ENCODE assay signal across 20 cellular contexts in genomic region chr20:64112691-64113443, GRCh38. TPM values are rescaled to one million over a fixed set of nuclear protein-coding genes. Genes with fewer than 3 reads are reported as not detected.
DNase-seq lines count a peak whose midpoint lies in the region; ATAC-seq and TF ChIP-seq lines count a peak whose summit lies in the region.
"Had no signal": no experiment of that assay in that cellular context is flagged by ENCODE, and none has a peak within 500 bp of the region (broad histone marks: within the 10 kb centered on the region; RNA-seq: fewer than 3 reads in every experiment).

No MANE protein-coding gene starts in this region.

- H3K4me1 ChIP-seq in right cardiac atrium (ENCODE audit: control insufficient read depth, insufficient read depth, low read length): no peaks in the 10 kb centered on the region

- H3K27me3 ChIP-seq in HL-60 (ENCODE audit: insufficient read depth, poor library complexity, severe bottlenecking): no peaks in the 10 kb centered on the region
- no peaks in the 10 kb centered on the region for H3K27me3 ChIP-seq in right cardiac atrium (ENCODE audit: control insufficient read depth, insufficient read depth)

- no peak overlapping the region for H3K4me3 Mint-ChIP-seq in T-helper 2 cell treated with Interferon-gamma antibody and Interleukin-4, amounts not matched to agents 5 μg/mL and 100 μg/mL, for 36 hours

- DNase-seq in T-helper 2 cell treated with Interferon-gamma antibody and Interleukin-4, amounts not matched to agents 5 μg/mL and 100 μg/mL, for 36 hours (ENCODE audit: low spot score): peak; percentile 2
- DNase-seq in T-helper 2 cell (no peak), HL-60 (ENCODE audit: low read depth in 1 of 2, low spot score in 1 of 2) (no peak), right cardiac atrium (peak in 2 of 3 donors; percentile 19 to 20), NCI-H187 treated with DMSO at 0.1 percent for 48 hours (lab: John Stamatoyannopoulos, UW) (no peak)
- peak; percentile 16 for DNase-seq in stimulated activated CD8-positive, alpha-beta memory T cell treated with anti-CD3 and anti-CD28 coated beads, Interleukin-4, amount 100 ng/mL, for 48 hours
- DNase-seq: 8988T; activated CD4-positive, alpha-beta T cell treated with anti-CD3 and anti-CD28 coated beads, Interleukin-2, amount 50 U/mL, for 4 hours; activated gamma-delta T cell; dermis blood vessel endothelial cell; DMS79; NCI-H187; NCI-H510A had no signal

- H3K9me3 ChIP-seq in right cardiac atrium (ENCODE audit: control insufficient read depth, low read length): no peaks in the 10 kb centered on the region

- H3K9me3 Mint-ChIP-seq in T-helper 2 cell treated with Interferon-gamma antibody and Interleukin-4, amounts not matched to agents 5 μg/mL and 100 μg/mL, for 36 hours: no peaks in the 10 kb centered on the region

- no peak for TF ChIP-seq CTCF in HL-60 (IDR thresholded peaks at IDR 0.05; ENCODE audit: insufficient read depth, low read length)

- 80% methylated on average over 18 of the region's 18 CpGs for WGBS in right cardiac atrium

- H3K36me3 Mint-ChIP-seq in T-helper 2 cell treated with Interferon-gamma antibody and Interleukin-4, amounts not matched to agents 5 μg/mL and 100 μg/mL, for 36 hours (ENCODE audit: low read depth): no peaks in the 10 kb centered on the region

- H3K27ac ChIP-seq in HL-60 (replicated peaks): peak overlapping the region; percentile 35
- no peak overlapping the region for H3K27ac ChIP-seq in right cardiac atrium (ENCODE audit: low read length)

- H3K4me1 Mint-ChIP-seq in T-helper 2 cell treated with Interferon-gamma antibody and Interleukin-4, amounts not matched to agents 5 μg/mL and 100 μg/mL, for 36 hours (ENCODE audit: low read depth): no peaks in the 10 kb centered on the region

- intact Hi-C loops in right cardiac atrium (cut with DNase I): no loop called here

- H3K4me3 ChIP-seq in HL-60 (replicated peaks; ENCODE audit: insufficient read depth, low read length): no peak overlapping the region
- H3K4me3 ChIP-seq in right cardiac atrium (ENCODE audit: low read length): no peak overlapping the region

- ATAC-seq in right cardiac atrium (no peak), HG03442 (IDR thresholded peaks at IDR 0.05; ENCODE audit: unreplicated experiment) (no peak), HG03520 (IDR thresholded peaks at IDR 0.05; ENCODE audit: unreplicated experiment) (no peak)
- ATAC-seq: esophagus mucosa had no signal

- no peaks in the 10 kb centered on the region for H3K27me3 Mint-ChIP-seq in T-helper 2 cell treated with Interferon-gamma antibody and Interleukin-4, amounts not matched to agents 5 μg/mL and 100 μg/mL, for 36 hours (ENCODE audit: low read depth)

- no peak overlapping the region for H3K27ac Mint-ChIP-seq in T-helper 2 cell treated with Interferon-gamma antibody and Interleukin-4, amounts not matched to agents 5 μg/mL and 100 μg/mL, for 36 hours

RNA-seq across cellular contexts. Expression of gene NPBWR2, which starts 5.5 kb away (rescaled TPM):
- not detected for total RNA-seq in right cardiac atrium
- polyA plus RNA-seq in right cardiac atrium: not detected
- total RNA-seq: dermis blood vessel endothelial cell, esophagus mucosa, HT1080, kidney epithelial cell, M059J, pulmonary artery endothelial cell had no signal

RNA-seq across cellular contexts. Expression of gene LKAAEAR1, which starts 28.7 kb away (rescaled TPM):
- total RNA-seq in right cardiac atrium: under 1 TPM in 3 of 4 donors, not detected in 1; 0.29 to 0.65 (median 0.50) TPM
- 0.41 TPM for polyA plus RNA-seq in right cardiac atrium
- total RNA-seq: dermis blood vessel endothelial cell, kidney epithelial cell, M059J, pulmonary artery endothelial cell had no signal

RNA-seq across cellular contexts. Expression of gene OPRL1, which starts 33.0 kb away (rescaled TPM):
- total RNA-seq in right cardiac atrium: 1 to 10 TPM in 2 of 4 donors, under 1 TPM in 2; 0.50 to 1.3 (median 1.1) TPM
- polyA plus RNA-seq in right cardiac atrium: 0.81 TPM

RNA-seq across cellular contexts. Expression of gene RGS19, which starts 33.5 kb away (rescaled TPM):
- total RNA-seq in right cardiac atrium: 1 to 10 TPM; 6.3 to 9.1 (median 8.3) TPM
- 5.8 TPM for polyA plus RNA-seq in right cardiac atrium

RNA-seq across cellular contexts. Expression of gene TCEA2, which starts 49.9 kb away (rescaled TPM):
- 10 to 100 TPM; 46.3 to 52.0 (median 50.0) TPM for total RNA-seq in right cardiac atrium
- 38.3 TPM for polyA plus RNA-seq in right cardiac atrium

Comparison
In these comparisons a context has a peak if more than half of its experiments do, and no peak if none do; other contexts are left out.
1. DNase-seq: peak in T-helper 2 cell treated with Interferon-gamma antibody and Interleukin-4, amounts not matched to agents 5 μg/mL and 100 μg/mL, for 36 hours (single experiment), right cardiac atrium (2 of 3) and stimulated activated CD8-positive, alpha-beta memory T cell treated with anti-CD3 and anti-CD28 coated beads, Interleukin-4, amount 100 ng/mL, for 48 hours (single experiment); none in T-helper 2 cell (0 of 5), HL-60 (0 of 2) and NCI-H187 treated with DMSO at 0.1 percent for 48 hours (single experiment).